Comparison of ENCODE assay signal across 22 cellular contexts in the genomic region with DNA sequence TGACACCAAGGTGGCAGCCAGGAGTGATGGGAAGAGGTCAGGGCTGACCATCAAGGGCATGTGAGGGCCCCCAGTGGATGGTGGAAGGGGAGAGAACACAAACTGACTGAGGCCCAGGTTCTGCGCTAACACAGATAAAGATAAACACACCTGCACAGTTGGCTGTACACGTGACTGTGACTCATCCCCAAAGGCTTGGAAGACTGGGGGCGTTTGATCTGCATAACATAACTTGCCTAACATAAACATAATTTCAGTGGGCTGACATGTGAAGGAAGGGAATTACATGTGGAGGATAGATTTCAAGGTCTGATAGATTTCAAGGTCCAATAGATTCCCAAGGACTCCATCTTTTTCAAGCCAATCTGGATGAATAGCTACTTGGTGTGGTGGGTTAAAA.
DNase-seq lines count a peak whose midpoint lies in the region; TF ChIP-seq lines count a peak whose summit lies in the region.
"Had no signal": no experiment of that assay in that cellular context is flagged by ENCODE, and none has a peak within 500 bp of the region (broad histone marks: within the 10 kb centered on the region; RNA-seq: fewer than 3 reads in every experiment).

No MANE protein-coding gene starts in this region.

- no peak overlapping the region for H3K4me3 Mint-ChIP-seq in MCF 10A (ENCODE audit: unreplicated experiment)
- no peak overlapping the region for H3K4me3 Mint-ChIP-seq in activated naive CD4-positive, alpha-beta T cell treated with anti-CD3 and anti-CD28 coated beads, Interleukin-2, amount 10 ng/mL, durations not matched to agents 7 days and 5 days
- H3K4me3 Mint-ChIP-seq: activated CD8-positive, alpha-beta memory T cell treated with anti-CD3 and anti-CD28 coated beads, Interleukin-2, amount 10 ng/mL, durations not matched to agents 7 days and 5 days; CD8-positive, alpha-beta memory T cell; GM23338; stimulated activated memory B cell treated with anti-CD40 and anti-IgM and Interleukin-4, amounts not matched to agents 10 μg/mL and 1 μg/mL and 100 μg/mL, for 72 hours had no signal

- H3K9me3 Mint-ChIP-seq in MCF 10A (ENCODE audit: unreplicated experiment): peaks cover 18% of the 10 kb centered on the region
- H3K9me3 Mint-ChIP-seq in activated naive CD4-positive, alpha-beta T cell treated with anti-CD3 and anti-CD28 coated beads, Interleukin-2, amount 10 ng/mL, durations not matched to agents 7 days and 5 days: no peaks in the 10 kb centered on the region
- H3K9me3 Mint-ChIP-seq: CD8-positive, alpha-beta memory T cell had no signal

- TF ChIP-seq CTCF in MCF 10A (IDR thresholded peaks at IDR 0.05; ENCODE audit: unreplicated experiment) (no peak), breast epithelium (IDR thresholded peaks at IDR 0.05) (no peak), adrenal gland (IDR thresholded peaks at IDR 0.05) (no peak)

- no TSS peak for BruUV-seq in MCF 10A (replicated peaks; lab: Mats Ljungman, UMichigan)

- H3K4me3 ChIP-seq in breast epithelium (no peak overlapping the region), adrenal gland (no peak overlapping the region)
- H3K4me3 ChIP-seq: GM23338, SJSA1, tibial artery had no signal

- H3K36me3 ChIP-seq in breast epithelium (no peaks in the 10 kb centered on the region), KOPT-K1 (ENCODE audit: insufficient read depth, low read length) (no peaks in the 10 kb centered on the region), adrenal gland (replicated peaks in 1 of 2) (no peaks in the 10 kb centered on the region)
- H3K36me3 ChIP-seq: SJSA1, tibial artery had no signal

- no peaks in the 10 kb centered on the region for H3K4me1 ChIP-seq in breast epithelium
- no peaks in the 10 kb centered on the region for H3K4me1 ChIP-seq in adrenal gland (replicated peaks in 1 of 2)
- H3K4me1 ChIP-seq: SJSA1 had no signal

- H3K27ac ChIP-seq in breast epithelium (no peak overlapping the region), KOPT-K1 (ENCODE audit: low read depth, low read length, poor library complexity, severe bottlenecking) (peak overlapping the region; percentile 50), adrenal gland (no peak overlapping the region)
- H3K27ac ChIP-seq: SJSA1, tibial artery had no signal

- POLR2A ChIA-PET in MCF 10A (lab: Yijun Ruan, JAX): no interaction called here

- H3K27me3 Mint-ChIP-seq in MCF 10A (ENCODE audit: insufficient read depth, unreplicated experiment): peaks cover 68% of the 10 kb centered on the region
- peaks cover 63% of the 10 kb centered on the region for H3K27me3 Mint-ChIP-seq in activated naive CD4-positive, alpha-beta T cell treated with anti-CD3 and anti-CD28 coated beads, Interleukin-2, amount 10 ng/mL, durations not matched to agents 7 days and 5 days

- no peaks in the 10 kb centered on the region for H3K36me3 Mint-ChIP-seq in MCF 10A (ENCODE audit: insufficient read depth, unreplicated experiment)
- H3K36me3 Mint-ChIP-seq in activated naive CD4-positive, alpha-beta T cell treated with anti-CD3 and anti-CD28 coated beads, Interleukin-2, amount 10 ng/mL, durations not matched to agents 7 days and 5 days: no peaks in the 10 kb centered on the region
- H3K36me3 Mint-ChIP-seq: activated CD8-positive, alpha-beta memory T cell treated with anti-CD3 and anti-CD28 coated beads, Interleukin-2, amount 10 ng/mL, durations not matched to agents 7 days and 5 days; stimulated activated memory B cell treated with anti-CD40 and anti-IgM and Interleukin-4, amounts not matched to agents 10 μg/mL and 1 μg/mL and 100 μg/mL, for 72 hours had no signal

- H3K27ac Mint-ChIP-seq in MCF 10A (ENCODE audit: low read depth, unreplicated experiment): no peak overlapping the region
- H3K27ac Mint-ChIP-seq in activated naive CD4-positive, alpha-beta T cell treated with anti-CD3 and anti-CD28 coated beads, Interleukin-2, amount 10 ng/mL, durations not matched to agents 7 days and 5 days: peak overlapping the region; percentile 8
- H3K27ac Mint-ChIP-seq: activated CD8-positive, alpha-beta memory T cell treated with anti-CD3 and anti-CD28 coated beads, Interleukin-2, amount 10 ng/mL, durations not matched to agents 7 days and 5 days; GM23338; stimulated activated memory B cell treated with anti-CD40 and anti-IgM and Interleukin-4, amounts not matched to agents 10 μg/mL and 1 μg/mL and 100 μg/mL, for 72 hours had no signal

- intact Hi-C loops in MCF 10A (cut with micrococcal nuclease) (no loop called here), breast epithelium (cut with DNase I; ENCODE audit: low total_unique reads) (no loop called here), posterior vena cava (cut with DNase I) (no loop called here), adrenal gland (cut with DNase I) (no loop called here)

- H3K9me3 ChIP-seq in breast epithelium (no peaks in the 10 kb centered on the region), KOPT-K1 (ENCODE audit: insufficient read depth, low read length, poor library complexity, severe bottlenecking) (no peaks in the 10 kb centered on the region), adrenal gland (replicated peaks in 1 of 3) (no peaks in the 10 kb centered on the region)
- H3K9me3 ChIP-seq: tibial artery had no signal

- H3K4me1 Mint-ChIP-seq in MCF 10A (ENCODE audit: insufficient read depth, unreplicated experiment): peaks cover 4% of the 10 kb centered on the region
- peaks cover 5% of the 10 kb centered on the region for H3K4me1 Mint-ChIP-seq in activated naive CD4-positive, alpha-beta T cell treated with anti-CD3 and anti-CD28 coated beads, Interleukin-2, amount 10 ng/mL, durations not matched to agents 7 days and 5 days
- H3K4me1 Mint-ChIP-seq: GM23338 had no signal

- TF ChIP-seq POLR2A in breast epithelium (IDR thresholded peaks at IDR 0.05) (no peak), adrenal gland (IDR thresholded peaks at IDR 0.05) (no peak)

- 61 to 79% (median 71%) methylated on average over 3 of the region's 3 CpGs for WGBS in adrenal gland, 4 donors

- H3K27me3 ChIP-seq in breast epithelium (no peaks in the 10 kb centered on the region), adrenal gland (no peaks in the 10 kb centered on the region)
- H3K27me3 ChIP-seq: SJSA1 had no signal

- CTCF ChIA-PET in MCF 10A (lab: Yijun Ruan, JAX): no interaction called here
- CTCF ChIA-PET in activated naive CD4-positive, alpha-beta T cell treated with anti-CD3 and anti-CD28 coated beads, Interleukin-2, amount 10 ng/mL, durations not matched to agents 7 days and 5 days (lab: Charles Lee): no interaction called here

- peak; percentile 39 for DNase-seq in MCF 10A (ENCODE audit: unreplicated experiment)
- no peak for DNase-seq in breast epithelium (ENCODE audit: low spot score in 2 of 2)
- no peak for DNase-seq in activated naive CD4-positive, alpha-beta T cell treated with anti-CD3 and anti-CD28 coated beads, Interleukin-2, amount 10 ng/mL, durations not matched to agents 7 days and 5 days
- DNase-seq in posterior vena cava (ENCODE audit: low spot score): peak; percentile 20
- no peak for DNase-seq in inferior parietal cortex (ENCODE audit: extremely low spot score)
- no peak for DNase-seq in adrenal gland
- DNase-seq: activated CD8-positive, alpha-beta memory T cell treated with anti-CD3 and anti-CD28 coated beads, Interleukin-2, amount 10 ng/mL, durations not matched to agents 7 days and 5 days; DMS53; GF-D8; KBM-7; mesenchymal stem cell; naive B cell; NCI-H1694 treated with DMSO at 0.1 percent for 48 hours; PC-3; right cardiac atrium; stimulated activated CD4-positive, alpha-beta T cell treated with anti-CD3 and anti-CD28 coated beads, Interleukin-15, amount 100 ng/mL, for 24 hours; tibial artery had no signal

Comparison
In these comparisons a context has a peak if more than half of its experiments do, and no peak if none do; other contexts are left out.
1. DNase-seq: peak in MCF 10A (single experiment) and posterior vena cava (single experiment); none in breast epithelium (0 of 2), activated naive CD4-positive, alpha-beta T cell treated with anti-CD3 and anti-CD28 coated beads, Interleukin-2, amount 10 ng/mL, durations not matched to agents 7 days and 5 days (single experiment), inferior parietal cortex (single experiment) and adrenal gland (0 of 7).